Comparison of ENCODE assay signal across 28 cellular contexts in the genomic region with DNA sequence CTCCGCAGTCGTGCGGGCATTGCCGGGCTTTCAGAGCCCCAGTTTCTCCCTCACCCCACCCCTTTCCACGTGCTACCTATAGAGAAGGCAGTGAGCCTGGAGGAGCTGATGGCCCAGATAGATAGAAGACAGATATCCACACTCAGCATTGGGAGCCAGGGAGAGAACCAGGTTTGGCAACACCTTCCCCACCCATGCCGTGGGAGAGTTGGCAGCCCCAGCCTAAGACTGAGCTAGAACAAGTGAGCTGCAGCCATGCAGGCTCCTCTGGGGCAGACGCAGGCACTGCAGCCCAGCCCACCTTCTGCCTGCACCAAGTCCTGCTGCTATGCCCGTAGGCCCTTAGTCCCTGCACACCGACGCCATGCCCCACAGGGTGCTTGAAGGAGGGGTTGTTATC. TPM values are rescaled to one million over a fixed set of nuclear protein-coding genes. Genes with fewer than 3 reads are reported as not detected.
"Had no signal": no experiment of that assay in that cellular context is flagged by ENCODE, and none has a peak within 500 bp of the region (broad histone marks: within the 10 kb centered on the region; RNA-seq: fewer than 3 reads in every experiment).

No MANE protein-coding gene starts in this region.

- ATAC-seq: heart left ventricle; left colon; left ventricle myocardium superior; right cardiac atrium; stimulated activated effector memory CD8-positive, alpha-beta T cell treated with anti-CD3 and anti-CD28 coated beads, Interleukin-12 subunit alpha, Interleukin-12 subunit beta, amount 100 ng/mL, for 72 hours; stimulated activated naive CD8-positive, alpha-beta T cell treated with anti-CD3 and anti-CD28 coated beads, Interleukin-15, Interleukin-2, amounts not matched to agents 100 U/mL and 50 U/mL, for 24 hours had no signal

- H3K4me2 ChIP-seq: smooth muscle cell had no signal

- H3K36me3 Mint-ChIP-seq: naive B cell; stimulated activated effector memory CD8-positive, alpha-beta T cell treated with anti-CD3 and anti-CD28 coated beads, Interleukin-12 subunit alpha, Interleukin-12 subunit beta, amount 100 ng/mL, for 72 hours had no signal

- DNase-seq: effector CD4-positive, alpha-beta T cell; endodermal cell; foreskin melanocyte; heart left ventricle; hippocampal formation; left colon; left ventricle myocardium superior; mesendoderm; naive B cell; right cardiac atrium; stimulated activated CD4-positive, alpha-beta T cell treated with anti-CD3 and anti-CD28 coated beads, Interleukin-4, amount 100 ng/mL, for 1 hour; stimulated activated CD8-positive, alpha-beta memory T cell treated with anti-CD3 and anti-CD28 coated beads, Interleukin-4, amount 100 ng/mL, for 48 hours; stimulated activated naive CD8-positive, alpha-beta T cell treated with anti-CD3 and anti-CD28 coated beads, Interleukin-15, Interleukin-2, amounts not matched to agents 100 U/mL and 50 U/mL, for 24 hours; tibial artery; upper lobe of left lung; uterus had no signal

- H3K9me3 ChIP-seq: heart left ventricle, neutrophil, tibial artery, upper lobe of left lung, uterus had no signal

- H3K4me1 Mint-ChIP-seq: nephron had no signal

- H3K4me3 ChIP-seq: coronary artery, heart left ventricle, smooth muscle cell, tibial artery, upper lobe of left lung, uterus had no signal

- H3K36me3 ChIP-seq: heart left ventricle, neutrophil, uterus had no signal

- H3K27ac Mint-ChIP-seq: naive B cell; nephron; stimulated activated effector memory CD8-positive, alpha-beta T cell treated with anti-CD3 and anti-CD28 coated beads, Interleukin-12 subunit alpha, Interleukin-12 subunit beta, amount 100 ng/mL, for 72 hours had no signal

- H3K27me3 ChIP-seq: heart left ventricle, upper lobe of left lung, uterus had no signal

- H3K4me1 ChIP-seq: uterus had no signal

- H3K4me3 Mint-ChIP-seq: endodermal cell; naive B cell; nephron; stimulated activated effector memory CD8-positive, alpha-beta T cell treated with anti-CD3 and anti-CD28 coated beads, Interleukin-12 subunit alpha, Interleukin-12 subunit beta, amount 100 ng/mL, for 72 hours had no signal

- H3K27ac ChIP-seq: coronary artery, heart left ventricle, neutrophil, tibial artery, upper lobe of left lung, uterus had no signal

- H3K9me3 Mint-ChIP-seq: endodermal cell; nephron; stimulated activated effector memory CD8-positive, alpha-beta T cell treated with anti-CD3 and anti-CD28 coated beads, Interleukin-12 subunit alpha, Interleukin-12 subunit beta, amount 100 ng/mL, for 72 hours had no signal

RNA-seq across cellular contexts. Expression of a gene that starts 10.3 kb away (rescaled TPM):
- total RNA-seq: dermis microvascular lymphatic vessel endothelial cell, endothelial cell of umbilical vein, heart left ventricle, kidney epithelial cell, left colon, left ventricle myocardium superior, lung microvascular endothelial cell, osteocyte, posterior vena cava, right cardiac atrium, uterus had no signal

RNA-seq across cellular contexts. Expression of a gene that starts 12.8 kb away (rescaled TPM):
- total RNA-seq: dermis microvascular lymphatic vessel endothelial cell, endothelial cell of umbilical vein, lung microvascular endothelial cell, osteocyte had no signal

RNA-seq across cellular contexts. Expression of a gene that starts 27.5 kb away (rescaled TPM):
- total RNA-seq: dermis microvascular lymphatic vessel endothelial cell, endodermal cell, endothelial cell of umbilical vein, heart left ventricle, kidney epithelial cell, left colon, left ventricle myocardium superior, lung microvascular endothelial cell, osteocyte, posterior vena cava, right cardiac atrium, temporal lobe, upper lobe of left lung had no signal

RNA-seq across cellular contexts. Expression of a gene that starts 32.6 kb away (rescaled TPM):
- total RNA-seq: dermis microvascular lymphatic vessel endothelial cell, endodermal cell, endothelial cell of umbilical vein, heart left ventricle, kidney epithelial cell, left colon, left ventricle myocardium superior, lung microvascular endothelial cell, osteocyte, posterior vena cava, right cardiac atrium, smooth muscle cell, temporal lobe, upper lobe of left lung, uterus had no signal
